ENCODE assay signal across 1 cellular context in genomic region chr11:114439229-114440120, GRCh38.
TF ChIP-seq lines count a peak whose summit lies in the region.

Gene REXO2, plus strand, starts transcription at chr11:114439467. Its CDS starts 62 bp downstream, at chr11:114439529.

TF ChIP-seq in K562, 482 proteins besides CTCF, POLR2A, EP300 and RAD21 (continued from another document and continues in another):
- peak; percentile 89 for TF ChIP-seq PRDM10 (IDR thresholded peaks at IDR 0.05; ENCODE audit: partially characterized antibody)
- no peak for TF ChIP-seq ZNF24 (IDR thresholded peaks at IDR 0.05)
- peak; percentile 71 for TF ChIP-seq CXXC5 (CRISPR knock-in tag; IDR thresholded peaks at IDR 0.05)
- TF ChIP-seq HINFP (tag; conservative IDR thresholded peaks at IDR 0.05; ENCODE audit: low read depth) = no peak
- no peak for TF ChIP-seq REST (CRISPR knock-in tag; IDR thresholded peaks at IDR 0.05; ENCODE audit: low read depth)
- TF ChIP-seq ZBTB17 (CRISPR knock-in tag; IDR thresholded peaks at IDR 0.05) = peak; percentile 51
- TF ChIP-seq SMAD3 (CRISPR knock-in tag; conservative IDR thresholded peaks at IDR 0.05) = no peak
- TF ChIP-seq HNRNPLL (IDR thresholded peaks at IDR 0.05; ENCODE audit: low read depth, low read length, poor library complexity, severe bottlenecking) = peak; percentile 82
- no peak for TF ChIP-seq IRF9 (tag; IDR thresholded peaks at IDR 0.05)
- TF ChIP-seq STAT6 (CRISPR knock-in tag; IDR thresholded peaks at IDR 0.05) = 0 out of 2 replicates have a peak, but pooled peaks have one; percentile 77
- no peak for TF ChIP-seq E2F8 (IDR thresholded peaks at IDR 0.05; ENCODE audit: low read depth, partially characterized antibody)
- peak; percentile 48; the same call in 1 of the 2 replicates for TF ChIP-seq ZBTB9 (CRISPR knock-in tag; IDR thresholded peaks at IDR 0.05)
- TF ChIP-seq ZZZ3 (IDR thresholded peaks at IDR 0.05) = no peak
- TF ChIP-seq RERE (CRISPR knock-in tag; IDR thresholded peaks at IDR 0.05; ENCODE audit: borderline replicate concordance) = no peak
- no peak for TF ChIP-seq FOXJ3 (CRISPR knock-in tag; IDR thresholded peaks at IDR 0.05)
- no peak for TF ChIP-seq HIVEP1 (CRISPR knock-in tag; IDR thresholded peaks at IDR 0.05)
- no peak for TF ChIP-seq CSDE1 (IDR thresholded peaks at IDR 0.05)
- no peak for TF ChIP-seq SRSF3 (IDR thresholded peaks at IDR 0.05; ENCODE audit: insufficient read depth, low read length)
- TF ChIP-seq RBM22 (IDR thresholded peaks at IDR 0.05; ENCODE audit: low read depth, low read length, poor library complexity, severe bottlenecking) = peak; percentile 51
- TF ChIP-seq ZNF133 (CRISPR knock-in tag; IDR thresholded peaks at IDR 0.05) = no peak
- TF ChIP-seq VEZF1 (CRISPR knock-in tag; IDR thresholded peaks at IDR 0.05) = peak; percentile 59; the same call in 1 of the 2 replicates
- peak; percentile 97 for TF ChIP-seq MYC (IDR thresholded peaks at IDR 0.05; ENCODE audit: low read depth, low read length)
- 0 out of 2 replicates have a peak, but pooled peaks have one; percentile 64 for TF ChIP-seq MYC (CRISPR knock-in tag; IDR thresholded peaks at IDR 0.05; ENCODE audit: borderline replicate concordance, low read depth)
- TF ChIP-seq ELK3 (CRISPR knock-in tag; IDR thresholded peaks at IDR 0.05) = no peak
- TF ChIP-seq ZNF589 (CRISPR knock-in tag; IDR thresholded peaks at IDR 0.05; ENCODE audit: low read depth) = 0 out of 2 replicates have a peak, but pooled peaks have one; percentile 60
- TF ChIP-seq RUNX1 (IDR thresholded peaks at IDR 0.05; ENCODE audit: low read depth) = peak; percentile 59; the same call in 1 of the 2 replicates
- TF ChIP-seq MCM7 (IDR thresholded peaks at IDR 0.05) = no peak
- TF ChIP-seq HDAC2 (IDR thresholded peaks at IDR 0.05) = no peak
